In the genomic region with DNA sequence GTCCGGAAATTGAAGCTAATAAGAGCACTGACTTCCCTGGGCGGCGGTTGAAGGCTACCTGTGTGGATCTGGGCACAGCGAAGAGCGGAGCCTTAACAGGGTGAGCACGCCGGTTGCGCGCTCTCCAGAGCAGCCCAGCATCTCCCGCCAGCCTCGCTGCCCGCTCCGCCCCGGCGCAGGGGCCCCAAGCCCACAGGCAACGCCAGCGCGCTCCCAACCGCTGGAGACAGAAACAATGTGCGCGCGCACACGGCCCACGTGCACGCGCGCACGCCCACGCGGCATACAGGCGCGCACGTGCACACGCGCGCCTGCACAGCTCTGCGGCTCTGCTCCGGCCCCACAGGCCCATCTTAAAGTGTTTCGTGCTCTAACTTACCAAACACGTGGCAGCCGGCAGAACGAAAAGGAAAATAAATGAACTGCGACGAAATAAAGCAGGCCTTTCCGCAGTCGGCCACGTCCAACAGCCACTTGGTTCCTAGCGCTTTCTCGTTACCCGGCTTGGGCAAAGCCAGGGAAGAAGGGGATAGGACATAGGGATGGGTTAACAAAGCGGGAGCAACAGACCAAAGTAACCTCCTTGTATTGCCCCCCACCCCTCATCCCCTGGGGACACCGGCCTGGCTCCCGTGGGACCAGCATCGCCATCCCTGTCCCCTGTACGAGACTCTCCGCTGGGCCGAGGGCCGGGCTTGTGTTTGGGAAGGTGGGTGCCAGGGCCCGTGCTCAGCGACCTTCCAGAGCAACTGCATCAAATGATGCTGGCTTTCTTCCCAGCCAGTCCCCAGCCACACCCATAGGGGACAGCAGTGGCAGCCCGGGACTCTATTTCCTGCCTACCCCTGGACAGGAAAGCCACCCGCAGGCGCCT, we compare ENCODE assay signal across 8 cellular contexts.
DNase-seq lines count a peak whose midpoint lies in the region; ATAC-seq lines count a peak whose summit lies in the region.

No MANE protein-coding gene starts in this region.

- H3K4me1 Mint-ChIP-seq in activated CD4-positive, alpha-beta T cell treated with anti-CD3 and anti-CD28 coated beads, Interleukin-2, amount 10 ng/mL, durations not matched to agents 24 days and 14 days: peaks cover 3% of the 10 kb centered on the region

- no peak overlapping the region for H2BK120ac ChIP-seq in trophoblast cell (ENCODE audit: insufficient read depth, low read length, poor library complexity)

- peak overlapping the region; percentile 74 for H3K4me3 Mint-ChIP-seq in activated CD4-positive, alpha-beta T cell treated with anti-CD3 and anti-CD28 coated beads, Interleukin-2, amount 10 ng/mL, durations not matched to agents 24 days and 14 days

- intact Hi-C loops in activated CD4-positive, alpha-beta T cell treated with anti-CD3 and anti-CD28 coated beads, Interleukin-2, amount 10 ng/mL, durations not matched to agents 24 days and 14 days (cut with micrococcal nuclease): loop anchor here (5.0 kb wide), 1 partner anchor 103 kb away; no protein-coding TSS in a partner anchor
- intact Hi-C loops in right cardiac atrium (cut with DNase I): no loop called here

- peak overlapping the region; percentile 29 for H3K4me3 ChIP-seq in right cardiac atrium (ENCODE audit: low read length)
- peak overlapping the region; percentile 63 for H3K4me3 ChIP-seq in trophoblast cell (ENCODE audit: low read depth, low read length)

- H3K4ac ChIP-seq in trophoblast cell (ENCODE audit: low read depth, low read length): no peak overlapping the region

- H3K79me1 ChIP-seq in trophoblast cell (ENCODE audit: low read length): peaks cover 3% of the 10 kb centered on the region

- 6% methylated on average over 63 of the region's 63 CpGs for WGBS in right cardiac atrium
- WGBS in trophoblast cell (ENCODE audit: extremely low coverage, insufficient coverage, insufficient read length): no CpG with 5 or more reads among the region's 63 CpGs

- H2BK12ac ChIP-seq in trophoblast cell (ENCODE audit: low read length): no peak overlapping the region

- no peaks in the 10 kb centered on the region for H3K27me3 ChIP-seq in right cardiac atrium (ENCODE audit: control insufficient read depth, insufficient read depth)
- no peaks in the 10 kb centered on the region for H3K27me3 ChIP-seq in trophoblast cell (ENCODE audit: insufficient read depth, low read length)

- H2AK5ac ChIP-seq in trophoblast cell (ENCODE audit: low read length): no peak overlapping the region

- H3K9me3 ChIP-seq in right cardiac atrium (ENCODE audit: control insufficient read depth, low read length) (no peaks in the 10 kb centered on the region), trophoblast cell (ENCODE audit: insufficient read depth, low read depth, low read length) (peaks cover 2% of the 10 kb centered on the region)

- peak; percentile 59 for DNase-seq in activated CD4-positive, alpha-beta T cell treated with anti-CD3 and anti-CD28 coated beads, Interleukin-2, amount 10 ng/mL, durations not matched to agents 24 days and 14 days
- DNase-seq in activated CD4-positive, alpha-beta T cell treated with anti-CD3 and anti-CD28 coated beads, Interleukin-2, amount 50 U/mL, for 1 hour: no peak
- peak; percentile 40 for DNase-seq in NCI-H460 (ENCODE audit: extremely low read depth, low read depth)
- DNase-seq in anterior cingulate cortex (lab: John Stamatoyannopoulos, UW): peak in 37 of 58 donors; percentile 12 to 63 (median 35)
- DNase-seq in right cardiac atrium: peak; percentile 78 to 93 (median 87)
- DNase-seq in trophoblast cell: peak in 1 of 2 donors; percentile 34
- DNase-seq in T-helper 9 cell: no peak
- DNase-seq in NCI-H1694 treated with DMSO at 0.1 percent for 48 hours (lab: John Stamatoyannopoulos, UW): no peak

- no peak overlapping the region for H4K12ac ChIP-seq in trophoblast cell (ENCODE audit: low read depth, low read length)

- H4K8ac ChIP-seq in trophoblast cell (ENCODE audit: low read depth, low read length): peak overlapping the region; percentile 72

- ATAC-seq in right cardiac atrium: peak; percentile 94 to 96

- H3K23ac ChIP-seq in trophoblast cell (ENCODE audit: low read length): no peak overlapping the region

- no peak overlapping the region for H3K18ac ChIP-seq in trophoblast cell (ENCODE audit: low read length)

- no peaks in the 10 kb centered on the region for H3K36me3 ChIP-seq in trophoblast cell (ENCODE audit: control insufficient read depth in 1 of 2, insufficient read depth in 2 of 2, low read length in 2 of 2)

- peak overlapping the region; percentile 67 for H3K14ac ChIP-seq in trophoblast cell (ENCODE audit: low read length)

- no peaks in the 10 kb centered on the region for H3K9me3 Mint-ChIP-seq in activated CD4-positive, alpha-beta T cell treated with anti-CD3 and anti-CD28 coated beads, Interleukin-2, amount 10 ng/mL, durations not matched to agents 24 days and 14 days

- H3K36me3 Mint-ChIP-seq in activated CD4-positive, alpha-beta T cell treated with anti-CD3 and anti-CD28 coated beads, Interleukin-2, amount 10 ng/mL, durations not matched to agents 24 days and 14 days (ENCODE audit: low read depth): no peaks in the 10 kb centered on the region

- peaks cover 49% of the 10 kb centered on the region for H3K27me3 Mint-ChIP-seq in activated CD4-positive, alpha-beta T cell treated with anti-CD3 and anti-CD28 coated beads, Interleukin-2, amount 10 ng/mL, durations not matched to agents 24 days and 14 days

- H3K4me2 ChIP-seq in trophoblast cell (ENCODE audit: low read length): peak overlapping the region; percentile 92

- H3K27ac Mint-ChIP-seq in activated CD4-positive, alpha-beta T cell treated with anti-CD3 and anti-CD28 coated beads, Interleukin-2, amount 10 ng/mL, durations not matched to agents 24 days and 14 days: peak overlapping the region; percentile 45

- no peak overlapping the region for H2BK5ac ChIP-seq in trophoblast cell (ENCODE audit: low read depth, low read length, poor library complexity)

- no peaks in the 10 kb centered on the region for H3K79me2 ChIP-seq in trophoblast cell (ENCODE audit: control insufficient read depth, insufficient read depth, low read length, poor library complexity)

- H3K4me1 ChIP-seq in right cardiac atrium (ENCODE audit: control insufficient read depth, insufficient read depth, low read length) (no peaks in the 10 kb centered on the region), trophoblast cell (ENCODE audit: control insufficient read depth in 1 of 2, insufficient read depth in 2 of 2, low read length in 2 of 2) (peaks cover 3 to 5% of the 10 kb centered on the region in 2 experiments)

- H3K27ac ChIP-seq in right cardiac atrium (ENCODE audit: low read length) (no peak overlapping the region), trophoblast cell (ENCODE audit: low read depth, low read length) (no peak overlapping the region)

- H2AFZ ChIP-seq in trophoblast cell (ENCODE audit: insufficient read depth, low read length, poor library complexity): peak overlapping the region; percentile 69

- H3K9ac ChIP-seq in trophoblast cell (ENCODE audit: low read length): peak overlapping the region; percentile 50

- H4K91ac ChIP-seq in trophoblast cell (ENCODE audit: low read depth, low read length): peak overlapping the region; percentile 72

Comparison
In these comparisons a context has a peak if more than half of its experiments do, and no peak if none do; other contexts are left out.
1. DNase-seq: peak in activated CD4-positive, alpha-beta T cell treated with anti-CD3 and anti-CD28 coated beads, Interleukin-2, amount 10 ng/mL, durations not matched to agents 24 days and 14 days (single experiment), NCI-H460 (single experiment), anterior cingulate cortex (37 of 58) and right cardiac atrium (3 of 3); none in activated CD4-positive, alpha-beta T cell treated with anti-CD3 and anti-CD28 coated beads, Interleukin-2, amount 50 U/mL, for 1 hour (single experiment), T-helper 9 cell (single experiment) and NCI-H1694 treated with DMSO at 0.1 percent for 48 hours (single experiment).